12 cellular contexts compared by ENCODE assay signal in the genomic region with DNA sequence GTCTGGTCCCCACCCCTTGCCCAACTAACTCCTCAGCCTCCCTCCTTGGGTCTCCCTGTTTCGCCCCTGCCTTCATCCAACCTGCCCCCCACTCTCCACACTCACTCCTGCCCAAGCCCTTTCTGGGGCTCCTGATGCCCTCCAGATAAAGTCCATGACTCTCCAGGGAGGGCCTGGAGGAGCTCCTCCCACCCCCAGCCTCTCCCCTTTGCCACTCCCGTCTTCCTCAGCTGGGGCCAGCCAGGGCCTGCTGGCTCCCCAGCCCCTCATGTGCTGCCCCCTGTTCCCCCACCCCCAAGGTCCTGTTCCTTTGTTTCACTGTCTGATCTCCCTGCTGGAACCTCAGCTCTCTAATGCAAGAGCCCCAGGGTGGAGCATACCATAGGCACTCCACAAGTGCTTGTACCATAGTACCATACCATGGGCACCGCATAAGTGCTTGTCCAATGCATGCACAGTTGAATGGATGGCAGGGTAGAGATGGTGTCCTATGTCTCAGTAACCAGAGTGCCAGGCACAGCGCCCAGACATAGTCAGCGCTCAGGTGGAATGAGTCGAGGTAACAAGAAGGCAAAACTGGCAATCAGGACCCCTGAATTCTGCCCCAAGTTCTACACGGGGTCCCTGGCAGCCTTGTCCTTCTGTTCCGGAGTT. TPM values are rescaled to one million over a fixed set of nuclear protein-coding genes. Genes with fewer than 3 reads are reported as not detected.
DNase-seq lines count a peak whose midpoint lies in the region; TF ChIP-seq lines count a peak whose summit lies in the region.
"Had no signal": no experiment of that assay in that cellular context is flagged by ENCODE, and none has a peak within 500 bp of the region (broad histone marks: within the 10 kb centered on the region; RNA-seq: fewer than 3 reads in every experiment).

No MANE protein-coding gene starts in this region.

- peaks cover under 1% of the 10 kb centered on the region for H3K4me1 ChIP-seq in CD8-positive, alpha-beta memory T cell (ENCODE audit: insufficient read depth, low read length)
- H3K4me1 ChIP-seq in rectal smooth muscle tissue (ENCODE audit: control insufficient read depth, insufficient read depth, low read length), result peaks cover 24% of the 10 kb centered on the region

- H3K27me3 Mint-ChIP-seq in CD8-positive, alpha-beta memory T cell, result peaks cover 0 to 4% of the 10 kb centered on the region in 2 donors

- H3K4me3 Mint-ChIP-seq in CD8-positive, alpha-beta memory T cell, result peak overlapping the region; percentile 61 to 92 (median 81)

- no peak overlapping the region for H3K27ac ChIP-seq in CD8-positive, alpha-beta memory T cell (ENCODE audit: low read depth, low read length)
- H3K27ac ChIP-seq in rectal smooth muscle tissue (ENCODE audit: low read depth, low read length), result peak overlapping the region; percentile 44

- no peaks in the 10 kb centered on the region for H3K9me3 Mint-ChIP-seq in CD8-positive, alpha-beta memory T cell

- H3K4me3 ChIP-seq in CD8-positive, alpha-beta memory T cell (ENCODE audit: low read length), result no peak overlapping the region
- H3K4me3 ChIP-seq in WI38 (ENCODE audit: low read depth, low read length), result peak overlapping the region; percentile 77
- peak overlapping the region; percentile 93 for H3K4me3 ChIP-seq in fibroblast of villous mesenchyme (ENCODE audit: low read depth, low read length)
- peak overlapping the region; percentile 88 for H3K4me3 ChIP-seq in rectal smooth muscle tissue (ENCODE audit: low read length)

- TF ChIP-seq CTCF in WI38 (IDR thresholded peaks at IDR 0.05; ENCODE audit: low read depth, low read length) (no peak), fibroblast of villous mesenchyme (IDR thresholded peaks at IDR 0.05; ENCODE audit: insufficient read depth, low read depth, low read length) (no peak)

- H3K4me1 Mint-ChIP-seq in CD8-positive, alpha-beta memory T cell, result peaks cover 7 to 21% (median 13%) of the 10 kb centered on the region in 3 donors

- DNase-seq in CD8-positive, alpha-beta memory T cell, result no peak
- no peak for DNase-seq in fibroblast of villous mesenchyme (ENCODE audit: low read depth)
- no peak for DNase-seq in NK-92 treated with Interleukin-12 subunit alpha and Interleukin-12 subunit beta, amount 100 ng/mL, for 24 hours (lab: John Stamatoyannopoulos, UW)
- no peak for DNase-seq in DMS79 treated with DMSO at 0.1 percent for 48 hours (lab: John Stamatoyannopoulos, UW)
- DNase-seq in NCI-H2227 treated with DMSO at 0.1 percent for 48 hours (lab: John Stamatoyannopoulos, UW), result no peak
- no peak for DNase-seq in CD1c-positive myeloid dendritic cell (ENCODE audit: extremely low spot score)
- DNase-seq: activated CD4-positive, CD25-positive, alpha-beta regulatory T cell treated with anti-CD3 and anti-CD28 coated beads, Interleukin-2, amount 50 U/mL, for 72 hours; GF-D8; KG1; NCI-H69 had no signal

- no peak overlapping the region for H3K9ac ChIP-seq in rectal smooth muscle tissue (ENCODE audit: low read length)

- H3K36me3 Mint-ChIP-seq in CD8-positive, alpha-beta memory T cell, result peaks cover 0 to 2% (median 0%) of the 10 kb centered on the region in 3 donors

- no peaks in the 10 kb centered on the region for H3K36me3 ChIP-seq in CD8-positive, alpha-beta memory T cell (ENCODE audit: insufficient read depth, low read length)
- H3K36me3 ChIP-seq in rectal smooth muscle tissue (ENCODE audit: control insufficient read depth, insufficient read depth, low read length), result no peaks in the 10 kb centered on the region

- H3K27ac Mint-ChIP-seq in CD8-positive, alpha-beta memory T cell, result peak overlapping the region in 4 of 8 donors; percentile 12 to 70 (median 34)

- H3K9me3 ChIP-seq in CD8-positive, alpha-beta memory T cell (ENCODE audit: low read length), result no peaks in the 10 kb centered on the region

- POLR2A ChIA-PET in CD8-positive, alpha-beta memory T cell (lab: Charles Lee), result interaction anchor here (0.5 to 1.4 kb wide), 2 partner anchors 31 to 196 kb away, joined by 3 to 4 read pairs; a partner anchor contains a TSS

- CTCF ChIA-PET in CD8-positive, alpha-beta memory T cell (lab: Charles Lee), result interaction anchor here (2.4 to 9.7 kb wide), 3 partner anchors 19 to 67 kb away, joined by 7 to 315 read pairs (median 9); a partner anchor contains a TSS

- H3K27me3 ChIP-seq in CD8-positive, alpha-beta memory T cell (ENCODE audit: insufficient read depth, low read length, poor library complexity, severe bottlenecking), result no peaks in the 10 kb centered on the region
- no peaks in the 10 kb centered on the region for H3K27me3 ChIP-seq in rectal smooth muscle tissue (ENCODE audit: control insufficient read depth, insufficient read depth, low read length)

RNA-seq across cellular contexts. Expression of a gene that starts 1.5 kb away (rescaled TPM):
- total RNA-seq in CD8-positive, alpha-beta memory T cell, result 1 to 10 TPM; 5.5 to 7.2 TPM
- 1.1 TPM for polyA plus RNA-seq in CD8-positive, alpha-beta memory T cell
- total RNA-seq in fibroblast of villous mesenchyme, result 41.9 and 62.6 TPM in 2 replicates

RNA-seq across cellular contexts. Expression of a gene that starts 4.7 kb away (rescaled TPM):
- total RNA-seq in CD8-positive, alpha-beta memory T cell, result 1 to 10 TPM; 8.8 to 9.7 TPM
- polyA plus RNA-seq in CD8-positive, alpha-beta memory T cell, result 15.0 TPM
- total RNA-seq in fibroblast of villous mesenchyme, result 6.1 and 6.9 TPM in 2 replicates

RNA-seq across cellular contexts. Expression of a gene that starts 17.5 kb away (rescaled TPM):
- 10 to 100 TPM; 48.3 to 51.1 TPM for total RNA-seq in CD8-positive, alpha-beta memory T cell
- polyA plus RNA-seq in CD8-positive, alpha-beta memory T cell, result 5.6 TPM
- 8.4 and 11.7 TPM in 2 replicates for total RNA-seq in fibroblast of villous mesenchyme

RNA-seq across cellular contexts. Expression of a gene that starts 30.9 kb away (rescaled TPM):
- total RNA-seq in CD8-positive, alpha-beta memory T cell, result 1 to 10 TPM; 7.7 to 9.3 TPM
- polyA plus RNA-seq in CD8-positive, alpha-beta memory T cell, result 4.0 TPM
- total RNA-seq in fibroblast of villous mesenchyme, result 6.1 and 6.9 TPM in 2 replicates
